In the genomic region with DNA sequence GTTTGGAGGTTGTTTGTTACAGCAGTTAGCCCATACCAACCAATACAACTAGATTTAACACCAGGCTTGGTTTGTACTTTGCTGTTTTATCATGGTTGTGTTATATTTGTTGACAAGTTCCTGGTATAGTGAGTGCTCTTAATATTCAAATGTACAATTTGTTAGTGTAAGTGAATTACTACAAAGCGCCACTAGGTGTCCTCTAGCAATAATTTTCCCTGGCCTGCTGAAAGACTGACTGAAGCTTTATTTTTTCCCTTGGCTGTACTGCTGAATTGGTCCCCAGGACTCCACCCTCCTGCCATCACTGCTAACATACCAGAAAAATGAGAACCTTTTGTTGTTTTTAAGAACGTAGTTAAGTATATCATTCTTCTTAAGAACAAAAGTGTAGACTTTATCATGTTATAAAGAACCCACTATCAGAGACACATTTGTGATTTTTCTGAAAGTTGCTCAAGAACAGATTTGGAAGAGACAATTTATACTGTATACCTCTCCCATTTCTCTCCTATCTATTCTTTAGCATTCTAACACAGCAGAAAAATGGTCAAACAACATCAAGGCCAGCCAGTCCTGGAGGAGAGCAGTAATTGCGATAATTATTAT, we compare ENCODE assay signal across 8 cellular contexts.
DNase-seq lines count a peak whose midpoint lies in the region; ATAC-seq and TF ChIP-seq lines count a peak whose summit lies in the region.
"Had no signal": no experiment of that assay in that cellular context is flagged by ENCODE, and none has a peak within 500 bp of the region (broad histone marks: within the 10 kb centered on the region; RNA-seq: fewer than 3 reads in every experiment).

No MANE protein-coding gene starts in this region.

- H2AK5ac ChIP-seq in mesenchymal stem cell (ENCODE audit: low read length, severe bottlenecking), result no peak overlapping the region

- WGBS in mesenchymal stem cell, result 100% methylated on average over 1 of the region's 3 CpGs

- H2BK120ac ChIP-seq in mesenchymal stem cell (ENCODE audit: low read depth, low read length), result no peak overlapping the region

- H3K9ac ChIP-seq in OCI-LY3 (ENCODE audit: low read length), result no peak overlapping the region
- no peak overlapping the region for H3K9ac ChIP-seq in mesenchymal stem cell (ENCODE audit: low read length)

- no peak overlapping the region for H2BK15ac ChIP-seq in mesenchymal stem cell (ENCODE audit: low read depth, poor library complexity, severe bottlenecking)

- no peak overlapping the region for H3K18ac ChIP-seq in mesenchymal stem cell (ENCODE audit: low read depth in 1 of 2, low read length in 2 of 2)

- H3K36me3 ChIP-seq in OCI-LY3 (replicated peaks; ENCODE audit: low read depth, low read length) (no peaks in the 10 kb centered on the region), mesenchymal stem cell (ENCODE audit: control insufficient read depth in 1 of 2, insufficient read depth in 2 of 2, low read depth in 1 of 2, low read length in 2 of 2) (no peaks in the 10 kb centered on the region)

- H3K4me3 ChIP-seq in OCI-LY3 (ENCODE audit: low read length), result no peak overlapping the region
- no peak overlapping the region for H3K4me3 ChIP-seq in choroid plexus epithelial cell (ENCODE audit: low read depth, low read length)
- H3K4me3 ChIP-seq in mesenchymal stem cell (ENCODE audit: insufficient read depth in 1 of 2, low read depth in 1 of 2, low read length in 2 of 2), result no peak overlapping the region

- no peak overlapping the region for H4K91ac ChIP-seq in mesenchymal stem cell (ENCODE audit: low read length)

- H3K27me3 ChIP-seq in OCI-LY3 (ENCODE audit: low read depth, low read length) (peaks cover 3% of the 10 kb centered on the region; the same call in 1 of the 2 replicates), mesenchymal stem cell (ENCODE audit: control insufficient read depth in 1 of 2, insufficient read depth in 1 of 2, low read length in 2 of 2) (peaks cover 0 to 10% of the 10 kb centered on the region in 2 experiments)

- H2BK12ac ChIP-seq in mesenchymal stem cell (ENCODE audit: low read length in 2 of 2), result no peak overlapping the region

- no peaks in the 10 kb centered on the region for H4K20me1 ChIP-seq in OCI-LY3 (ENCODE audit: insufficient read depth, low read length)

- H3K4ac ChIP-seq in mesenchymal stem cell (ENCODE audit: low read depth in 1 of 2, low read length in 2 of 2), result no peak overlapping the region

- H2BK5ac ChIP-seq in mesenchymal stem cell (ENCODE audit: low read depth, low read length, poor library complexity, severe bottlenecking), result no peak overlapping the region

- no peak overlapping the region for H3K23ac ChIP-seq in mesenchymal stem cell (ENCODE audit: low read length in 2 of 2)

- H3K4me1 ChIP-seq in OCI-LY3 (ENCODE audit: low read length) (0 out of 2 replicates have a peak, but pooled peaks cover 7% of the 10 kb centered on the region), mesenchymal stem cell (ENCODE audit: control insufficient read depth, insufficient read depth, low read depth, low read length) (no peaks in the 10 kb centered on the region)

- DNase-seq in ELR (ENCODE audit: low read depth) (peak; percentile 30), choroid plexus epithelial cell (ENCODE audit: low read depth) (peak; percentile 81), mesenchymal stem cell (peak; percentile 61)
- no peak for DNase-seq in activated T-cell treated with anti-CD3 and anti-CD28 coated beads, Interleukin-2, amount 50 U/mL, for 48 hours

- no peak overlapping the region for H4K8ac ChIP-seq in mesenchymal stem cell (ENCODE audit: low read length)

- H3K27ac ChIP-seq in OCI-LY3 (ENCODE audit: low read length), result no peak overlapping the region
- no peak overlapping the region for H3K27ac ChIP-seq in mesenchymal stem cell (ENCODE audit: low read length, poor library complexity, severe bottlenecking)

- ATAC-seq in GM19463 (IDR thresholded peaks at IDR 0.05; ENCODE audit: unreplicated experiment) (peak; percentile 83), HG03575 (IDR thresholded peaks at IDR 0.05; ENCODE audit: extremely low read depth, insufficient number of reproducible peaks, low FRiP score, unreplicated experiment) (peak; percentile 88)
- ATAC-seq: activated naive CD4-positive, alpha-beta T cell treated with anti-CD3 and anti-CD28 coated beads, Interleukin-2, amount 50 U/mL, for 72 hours had no signal

- H3K79me1 ChIP-seq in mesenchymal stem cell (replicated peaks; ENCODE audit: low read length, poor library complexity, severe bottlenecking), result no peaks in the 10 kb centered on the region

- TF ChIP-seq CTCF in OCI-LY3 (IDR thresholded peaks at IDR 0.05; ENCODE audit: low read depth, low read length) (peak; percentile 68), choroid plexus epithelial cell (conservative IDR thresholded peaks at IDR 0.05; ENCODE audit: low read depth, low read length) (peak; percentile 74)

- H2AFZ ChIP-seq in OCI-LY3 (ENCODE audit: low read depth, low read length) (no peak overlapping the region), mesenchymal stem cell (ENCODE audit: low read depth, low read length) (no peak overlapping the region)

- H3K9me3 ChIP-seq in OCI-LY3 (ENCODE audit: insufficient read depth, low read length) (no peaks in the 10 kb centered on the region), mesenchymal stem cell (ENCODE audit: control insufficient read depth, low read length) (no peaks in the 10 kb centered on the region)

- H3K4me2 ChIP-seq in OCI-LY3 (ENCODE audit: low read length) (no peak overlapping the region), mesenchymal stem cell (ENCODE audit: low read length, poor library complexity, severe bottlenecking) (no peak overlapping the region)

- H3K79me2 ChIP-seq in OCI-LY3 (ENCODE audit: low read length), result no peaks in the 10 kb centered on the region

- H3K14ac ChIP-seq in mesenchymal stem cell (ENCODE audit: low read length in 2 of 2), result no peak overlapping the region

Comparison
In these comparisons a context has a peak if more than half of its experiments do, and no peak if none do; other contexts are left out.
1. DNase-seq: peak in ELR (single experiment), choroid plexus epithelial cell (single experiment) and mesenchymal stem cell (single experiment); none in activated T-cell treated with anti-CD3 and anti-CD28 coated beads, Interleukin-2, amount 50 U/mL, for 48 hours (0 of 2).